In genomic region chr16:20260215-20261009, GRCh38 we compare ENCODE assay signal across 15 cellular contexts.
DNase-seq lines count a peak whose midpoint lies in the region; ATAC-seq and TF ChIP-seq lines count a peak whose summit lies in the region.
"Had no signal": no experiment of that assay in that cellular context is flagged by ENCODE, and none has a peak within 500 bp of the region (broad histone marks: within the 10 kb centered on the region; RNA-seq: fewer than 3 reads in every experiment).

No MANE protein-coding gene starts in this region.

- no peak overlapping the region for H4K5ac ChIP-seq in mesendoderm (ENCODE audit: low read length)

- H4K20me1 ChIP-seq in BLaER1 treated with 17β-estradiol and CSF1 and Interleukin-3, amounts not matched to agents 10 nM and 100 nM, result no peaks in the 10 kb centered on the region

- no CpG with 5 or more reads among the region's 11 CpGs for WGBS in mesendoderm (ENCODE audit: extremely low coverage, insufficient coverage, low lambda C conversion rate)

- no peak for ATAC-seq in GM18858 (IDR thresholded peaks at IDR 0.05; ENCODE audit: unreplicated experiment)
- ATAC-seq: A549; CD8-positive, alpha-beta T cell; K562 had no signal

- H3K4me3 ChIP-seq in BLaER1 treated with 17β-estradiol and CSF1 and Interleukin-3, amounts not matched to agents 10 nM and 100 nM, result no peak overlapping the region
- no peak overlapping the region for H3K4me3 ChIP-seq in GM12865 (ENCODE audit: low read depth, low read length)
- H3K4me3 ChIP-seq in mesendoderm (ENCODE audit: low read length), result no peak overlapping the region
- H3K4me3 ChIP-seq: A549, K562 had no signal

- H3K18ac ChIP-seq in mesendoderm (ENCODE audit: low read length), result no peak overlapping the region

- no peak overlapping the region for H3K56ac ChIP-seq in mesendoderm (ENCODE audit: low read length)

- no peak overlapping the region; a peak in 1 of 22 replicates for H3K9ac ChIP-seq in BLaER1 treated with 17β-estradiol and CSF1 and Interleukin-3, amounts not matched to agents 10 nM and 100 nM
- H3K9ac ChIP-seq in mesendoderm (ENCODE audit: low read length), result no peak overlapping the region

- H2BK120ac ChIP-seq in mesendoderm (ENCODE audit: low read depth, low read length), result no peak overlapping the region

- H3K4me1 ChIP-seq in BLaER1 treated with 17β-estradiol and CSF1 and Interleukin-3, amounts not matched to agents 10 nM and 100 nM, result peaks cover 7 to 15% (median 13%) of the 10 kb centered on the region in 10 experiments; a peak in 19 of 20 replicates
- peaks cover 2% of the 10 kb centered on the region for H3K4me1 ChIP-seq in mesendoderm (ENCODE audit: control insufficient read depth, low read depth, low read length)
- H3K4me1 ChIP-seq: A549, BE2C, Caco-2 had no signal

- no peaks in the 10 kb centered on the region for H3K36me3 ChIP-seq in BLaER1 treated with 17β-estradiol and CSF1 and Interleukin-3, amounts not matched to agents 10 nM and 100 nM
- no peaks in the 10 kb centered on the region for H3K36me3 ChIP-seq in mesendoderm (ENCODE audit: control insufficient read depth, insufficient read depth, low read length)
- H3K36me3 ChIP-seq: BE2C had no signal

- H3K4ac ChIP-seq in mesendoderm (ENCODE audit: low read depth, low read length), result no peak overlapping the region

- H3K9me3 ChIP-seq in BLaER1 treated with 17β-estradiol and CSF1 and Interleukin-3, amounts not matched to agents 10 nM and 100 nM (replicated peaks in 1 of 11), result peaks cover 9 to 17% (median 15%) of the 10 kb centered on the region in 11 experiments
- H3K9me3 ChIP-seq: A549, BE2C, Caco-2 had no signal

- peak overlapping the region; percentile 51 for H2BK5ac ChIP-seq in mesendoderm (ENCODE audit: low read length)

- no peak overlapping the region for H2BK15ac ChIP-seq in mesendoderm (replicated peaks; ENCODE audit: low read depth)

- no peak for TF ChIP-seq CTCF in GM12865 (IDR thresholded peaks at IDR 0.05; ENCODE audit: insufficient read depth, low read depth, low read length, missing control alignments)

- H4K8ac ChIP-seq in mesendoderm (ENCODE audit: low read depth, low read length), result no peak overlapping the region

- no peaks in the 10 kb centered on the region for H3K79me2 ChIP-seq in mesendoderm (ENCODE audit: control insufficient read depth, insufficient read depth, low read length)

- peak overlapping the region in 4 of 11 experiments; percentile 16 to 46 (median 20); a peak in 7 of 22 replicates for H3K27ac ChIP-seq in BLaER1 treated with 17β-estradiol and CSF1 and Interleukin-3, amounts not matched to agents 10 nM and 100 nM
- no peak overlapping the region for H3K27ac ChIP-seq in mesendoderm (ENCODE audit: low read depth, low read length)
- H3K27ac ChIP-seq: A549 had no signal

- DNase-seq in GM12865 (ENCODE audit: low read depth) (peak; percentile 24), MV-4-11 (lab: John Stamatoyannopoulos, UW) (peak; percentile 14), mesendoderm (peak; percentile 89), superior temporal gyrus (ENCODE audit: extremely low spot score) (no peak)
- DNase-seq: BE2C; Caco-2; CD8-positive, alpha-beta T cell; DND-41; GDM1; GOT3; HCEC 1CT had no signal

- H3K79me1 ChIP-seq in mesendoderm (ENCODE audit: low read length), result no peaks in the 10 kb centered on the region

- peak overlapping the region in 9 of 11 experiments; percentile 14 to 58 (median 40); a peak in 16 of 22 replicates for H3K4me2 ChIP-seq in BLaER1 treated with 17β-estradiol and CSF1 and Interleukin-3, amounts not matched to agents 10 nM and 100 nM
- H3K4me2 ChIP-seq in mesendoderm (ENCODE audit: low read length), result no peak overlapping the region
- H3K4me2 ChIP-seq: A549 had no signal

- no peak overlapping the region for H2AK5ac ChIP-seq in mesendoderm (ENCODE audit: low read length)

- H3K23ac ChIP-seq in mesendoderm (ENCODE audit: low read length), result no peak overlapping the region

- no peaks in the 10 kb centered on the region for H3K27me3 ChIP-seq in BLaER1 treated with 17β-estradiol and CSF1 and Interleukin-3, amounts not matched to agents 10 nM and 100 nM
- no peaks in the 10 kb centered on the region for H3K27me3 ChIP-seq in mesendoderm (ENCODE audit: insufficient read depth, low read length, poor library complexity)
- H3K27me3 ChIP-seq: BE2C had no signal
